8 cellular contexts compared by ENCODE assay signal in genomic region chr12:6470375-6471163, GRCh38. TPM values are rescaled to one million over a fixed set of nuclear protein-coding genes. Genes with fewer than 3 reads are reported as not detected.
DNase-seq lines count a peak whose midpoint lies in the region; ATAC-seq and TF ChIP-seq lines count a peak whose summit lies in the region.

VAMP1 (minus strand) TSS chr12:6470677; CDS start chr12:6470531, 146 bp downstream.

- DNase-seq in AML-193 (lab: John Stamatoyannopoulos, UW), result peak; percentile 97
- DNase-seq in NCI-H510A treated with DMSO at 0.1 percent for 48 hours (lab: John Stamatoyannopoulos, UW), result peak; percentile 93
- DNase-seq in activated CD4-positive, alpha-beta T cell treated with anti-CD3 and anti-CD28 coated beads for 24 hours (ENCODE audit: low read depth in 2 of 2), result peak; percentile 96 to 98
- peak; percentile 99 for DNase-seq in chondrocyte (ENCODE audit: low spot score)
- peak; percentile 96 for DNase-seq in kidney glomerular epithelial cell (lab: John Stamatoyannopoulos, UW)
- peak; percentile 89 to 90 for DNase-seq in stimulated activated CD4-positive, alpha-beta T cell treated with anti-CD3 and anti-CD28 coated beads, Interleukin-1b, Interleukin-23, amount 100 ng/mL, for 1 hour (ENCODE audit: low read depth in 2 of 2)

- no peaks in the 10 kb centered on the region for H3K9me3 Mint-ChIP-seq in chondrocyte (ENCODE audit: low read depth)

- peaks cover 26% of the 10 kb centered on the region for H3K4me1 Mint-ChIP-seq in chondrocyte (ENCODE audit: low read depth)

- peaks cover 1% of the 10 kb centered on the region for H3K36me3 Mint-ChIP-seq in chondrocyte (ENCODE audit: low read depth)

- H3K4me3 Mint-ChIP-seq in chondrocyte (ENCODE audit: unreplicated experiment), result peak within 1 kb of the TSS; percentile 86

- ATAC-seq in HG03439 (IDR thresholded peaks at IDR 0.05; ENCODE audit: unreplicated experiment), result peak; percentile 92

- TF ChIP-seq CTCF in chondrocyte (IDR thresholded peaks at IDR 0.05), result no peak

- peak within 1 kb of the TSS; percentile 92 for H3K27ac Mint-ChIP-seq in chondrocyte (ENCODE audit: unreplicated experiment)

- H3K27me3 Mint-ChIP-seq in chondrocyte (ENCODE audit: low read depth), result no peaks in the 10 kb centered on the region

- peak; percentile 100 for TF ChIP-seq POLR2A in GM19193 (IDR thresholded peaks at IDR 0.05; ENCODE audit: extremely low read depth, insufficient read depth, insufficient read length)

RNA-seq across cellular contexts. Expression of gene VAMP1, which starts in this region (rescaled TPM):
- 5.3 to 6.1 TPM (median 5.3 TPM) in 3 replicates for total RNA-seq in chondrocyte

Comparison
In these comparisons a context has a peak if more than half of its experiments do, and no peak if none do; other contexts are left out.
1. Peak in every context shown above with its lines: DNase-seq and ATAC-seq.